Comparison of ENCODE assay signal across 24 cellular contexts in the genomic region with DNA sequence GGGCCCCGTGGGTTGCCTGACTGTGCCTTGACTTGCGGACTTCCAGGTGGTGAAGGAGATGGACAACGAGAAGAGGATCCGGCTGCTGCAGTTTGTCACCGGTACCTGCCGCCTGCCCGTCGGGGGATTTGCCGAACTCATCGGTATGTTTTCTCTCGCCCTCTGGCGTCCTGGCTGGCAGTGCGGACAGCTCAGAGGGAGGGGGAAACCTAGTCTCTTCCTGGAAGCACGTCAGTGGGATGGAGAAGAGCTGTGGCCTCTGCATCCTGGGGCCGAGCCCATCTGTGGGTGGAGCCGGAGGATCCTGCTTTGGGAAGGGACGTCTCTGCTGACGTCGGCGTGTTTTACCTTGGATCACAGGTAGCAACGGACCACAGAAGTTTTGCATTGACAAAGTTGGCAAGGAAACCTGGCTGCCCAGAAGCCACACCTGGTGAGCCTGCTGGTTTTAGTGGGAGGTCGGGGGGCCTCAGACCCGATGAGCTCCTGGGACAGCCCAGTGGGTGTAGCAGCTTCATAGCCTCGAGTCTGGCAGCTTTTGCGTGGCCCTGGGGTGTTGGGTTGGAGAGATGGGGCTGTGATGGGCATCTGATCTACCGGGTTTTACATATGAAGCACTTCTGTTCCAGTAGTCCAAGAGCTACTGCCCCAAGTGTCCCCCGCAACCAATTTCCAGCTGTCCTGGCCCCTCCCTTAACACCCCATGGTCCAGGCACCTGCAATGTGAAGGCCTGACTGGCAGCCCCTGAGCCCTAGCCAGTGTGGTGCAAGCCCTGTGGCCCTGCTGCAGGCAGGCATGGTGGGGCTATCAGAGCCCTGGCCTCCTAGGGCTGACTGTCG.
"Had no signal": no experiment of that assay in that cellular context is flagged by ENCODE, and none has a peak within 500 bp of the region (broad histone marks: within the 10 kb centered on the region; RNA-seq: fewer than 3 reads in every experiment).

No MANE protein-coding gene starts in this region.

- ATAC-seq: activated CD8-positive, alpha-beta T cell treated with anti-CD3 and anti-CD28 coated beads, Interleukin-2, amount 10 ng/mL, durations not matched to agents 7 days and 5 days; effector memory CD8-positive, alpha-beta T cell; gastrocnemius medialis; heart left ventricle; left colon; mucosa of descending colon; naive thymus-derived CD4-positive, alpha-beta T cell had no signal

- H3K27me3 ChIP-seq: gastrocnemius medialis, heart left ventricle, neutrophil, upper lobe of left lung had no signal

- H3K9me3 Mint-ChIP-seq: activated naive CD8-positive, alpha-beta T cell treated with anti-CD3 and anti-CD28 coated beads, Interleukin-2, amount 10 ng/mL, durations not matched to agents 7 days and 5 days; effector memory CD8-positive, alpha-beta T cell; naive thymus-derived CD4-positive, alpha-beta T cell; T-helper 1 cell treated with Interleukin-12 subunit alpha and Interleukin-12 subunit beta and Interleukin-4 antibody, amounts not matched to agents 30 μg/mL and 1 μg/mL, for 36 hours had no signal

- DNase-seq: activated CD4-positive, alpha-beta T cell treated with anti-CD3 and anti-CD28 coated beads for 4 hours; activated CD8-positive, alpha-beta T cell treated with anti-CD3 and anti-CD28 coated beads, Interleukin-2, amount 10 ng/mL, durations not matched to agents 7 days and 5 days; activated naive CD4-positive, alpha-beta T cell; activated naive CD8-positive, alpha-beta T cell treated with anti-CD3 and anti-CD28 coated beads, Interleukin-2, amount 10 ng/mL, durations not matched to agents 7 days and 5 days; activated T-cell treated with anti-CD3 and anti-CD28 coated beads for 4 hours; anterior cingulate cortex; cerebellar nuclear complex; dermis blood vessel endothelial cell; effector memory CD8-positive, alpha-beta T cell; gastrocnemius medialis; left colon; mammary epithelial cell; mucosa of descending colon; naive thymus-derived CD4-positive, alpha-beta T cell; retina; stimulated activated CD4-positive, alpha-beta T cell treated with anti-CD3 and anti-CD28 coated beads, Interleukin-15, amount 100 ng/mL, for 24 hours; stimulated activated CD4-positive, alpha-beta T cell treated with anti-CD3 and anti-CD28 coated beads, Interleukin-4, amount 100 ng/mL, for 4 hours; stimulated activated CD8-positive, alpha-beta memory T cell treated with anti-CD3 and anti-CD28 coated beads, Interleukin-4, amount 100 ng/mL, for 48 hours; stimulated activated naive CD4-positive, alpha-beta T cell treated with Interleukin-2 at 50 U/mL for 16 hours; substantia nigra had no signal

- H3K9me3 ChIP-seq: gastrocnemius medialis, heart left ventricle, mucosa of descending colon, neutrophil, upper lobe of left lung had no signal

- H3K4me1 Mint-ChIP-seq: activated naive CD8-positive, alpha-beta T cell treated with anti-CD3 and anti-CD28 coated beads, Interleukin-2, amount 10 ng/mL, durations not matched to agents 7 days and 5 days; naive thymus-derived CD4-positive, alpha-beta T cell had no signal

- H3K27me3 Mint-ChIP-seq: activated naive CD8-positive, alpha-beta T cell treated with anti-CD3 and anti-CD28 coated beads, Interleukin-2, amount 10 ng/mL, durations not matched to agents 7 days and 5 days; effector memory CD8-positive, alpha-beta T cell; naive thymus-derived CD4-positive, alpha-beta T cell had no signal

- H3K4me3 ChIP-seq: gastrocnemius medialis, heart left ventricle, mucosa of descending colon, upper lobe of left lung had no signal

- H3K4me3 Mint-ChIP-seq: activated CD8-positive, alpha-beta T cell treated with anti-CD3 and anti-CD28 coated beads, Interleukin-2, amount 10 ng/mL, durations not matched to agents 7 days and 5 days; activated naive CD8-positive, alpha-beta T cell treated with anti-CD3 and anti-CD28 coated beads, Interleukin-2, amount 10 ng/mL, durations not matched to agents 7 days and 5 days; effector memory CD8-positive, alpha-beta T cell; naive thymus-derived CD4-positive, alpha-beta T cell; T-helper 1 cell treated with Interleukin-12 subunit alpha and Interleukin-12 subunit beta and Interleukin-4 antibody, amounts not matched to agents 30 μg/mL and 1 μg/mL, for 36 hours had no signal

- H3K27ac Mint-ChIP-seq: activated CD8-positive, alpha-beta T cell treated with anti-CD3 and anti-CD28 coated beads, Interleukin-2, amount 10 ng/mL, durations not matched to agents 7 days and 5 days; activated naive CD8-positive, alpha-beta T cell treated with anti-CD3 and anti-CD28 coated beads, Interleukin-2, amount 10 ng/mL, durations not matched to agents 7 days and 5 days; effector memory CD8-positive, alpha-beta T cell; T-helper 1 cell treated with Interleukin-12 subunit alpha and Interleukin-12 subunit beta and Interleukin-4 antibody, amounts not matched to agents 30 μg/mL and 1 μg/mL, for 36 hours had no signal
